Comparison of ENCODE assay signal across 17 cellular contexts in the genomic region with DNA sequence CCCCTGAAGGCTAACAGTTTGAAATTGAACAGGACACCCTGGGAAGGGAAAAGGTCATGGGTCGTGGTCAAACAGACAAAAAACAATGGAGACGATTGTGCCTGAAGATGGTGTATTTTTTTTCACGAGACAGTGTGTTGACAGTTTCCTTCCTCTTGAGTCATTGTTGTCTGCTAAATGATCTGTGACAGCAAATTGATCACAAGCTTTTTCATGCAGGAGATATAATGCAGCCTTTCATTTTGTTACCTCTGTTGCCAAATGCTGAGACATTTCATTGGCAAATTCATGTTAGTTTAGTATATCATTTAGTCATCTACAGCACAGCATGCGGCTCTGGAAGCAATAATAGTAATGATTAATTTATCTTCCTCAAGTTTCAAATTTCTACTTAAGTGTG.
DNase-seq lines count a peak whose midpoint lies in the region; ATAC-seq and TF ChIP-seq lines count a peak whose summit lies in the region.
"Had no signal": no experiment of that assay in that cellular context is flagged by ENCODE, and none has a peak within 500 bp of the region (broad histone marks: within the 10 kb centered on the region; RNA-seq: fewer than 3 reads in every experiment).

No MANE protein-coding gene starts in this region.

- TF ChIP-seq EP300 in Ishikawa (IDR thresholded peaks at IDR 0.05; ENCODE audit: borderline replicate concordance) = peak; percentile 52; the same call in 1 of the 2 replicates

- H3K27ac ChIP-seq in epithelial cell of prostate = no peak overlapping the region
- H3K27ac ChIP-seq: heart right ventricle, ovary had no signal

- ATAC-seq in GM19463 (IDR thresholded peaks at IDR 0.05; ENCODE audit: unreplicated experiment) = no peak
- ATAC-seq: heart right ventricle, mucosa of descending colon had no signal

- DNase-seq in COLO668 (lab: John Stamatoyannopoulos, UW; ENCODE audit: unreplicated experiment) (peak; percentile 54), NCI-H526 (lab: John Stamatoyannopoulos, UW) (peak; percentile 26 to 29), epithelial cell of prostate (ENCODE audit: low read depth, low spot score) (peak; percentile 14), cerebellar nuclear complex (lab: John Stamatoyannopoulos, UW) (no peak), DMS79 treated with DMSO at 0.1 percent for 48 hours (lab: John Stamatoyannopoulos, UW) (no peak), GF-D8 (lab: John Stamatoyannopoulos, UW) (no peak)
- DNase-seq: activated CD4-positive, alpha-beta T cell treated with anti-CD3 and anti-CD28 coated beads for 4 hours; activated T-cell treated with anti-CD3 and anti-CD28 coated beads, Interleukin-2, amount 50 U/mL, for 24 hours; DMS 273 treated with DMSO at 0.1 percent for 48 hours; heart right ventricle; kidney glomerular epithelial cell; mucosa of descending colon; NCI-H524; ovary; substantia nigra had no signal

- TF ChIP-seq RAD21 in Ishikawa (IDR thresholded peaks at IDR 0.05; ENCODE audit: low read depth) = no peak

TF ChIP-seq in Ishikawa, 13 proteins besides CTCF, POLR2A, EP300 and RAD21:
- TF ChIP-seq NFIC (IDR thresholded peaks at IDR 0.05) (peak; percentile 60), TCF12 (IDR thresholded peaks at IDR 0.05; ENCODE audit: low read depth) (peak; percentile 54; the same call in 1 of the 2 replicates), ZBTB7A (IDR thresholded peaks at IDR 0.05; ENCODE audit: low read depth) (no peak), EGR1 (IDR thresholded peaks at IDR 0.05) (no peak), CREB1 (IDR thresholded peaks at IDR 0.05; ENCODE audit: low read depth) (no peak), CEBPB (IDR thresholded peaks at IDR 0.05) (no peak), TEAD4 (IDR thresholded peaks at IDR 0.05) (peak; percentile 19; the same call in 1 of the 2 replicates), YY1 (IDR thresholded peaks at IDR 0.05; ENCODE audit: low read depth) (no peak)
- TF ChIP-seq, protein P1, sequence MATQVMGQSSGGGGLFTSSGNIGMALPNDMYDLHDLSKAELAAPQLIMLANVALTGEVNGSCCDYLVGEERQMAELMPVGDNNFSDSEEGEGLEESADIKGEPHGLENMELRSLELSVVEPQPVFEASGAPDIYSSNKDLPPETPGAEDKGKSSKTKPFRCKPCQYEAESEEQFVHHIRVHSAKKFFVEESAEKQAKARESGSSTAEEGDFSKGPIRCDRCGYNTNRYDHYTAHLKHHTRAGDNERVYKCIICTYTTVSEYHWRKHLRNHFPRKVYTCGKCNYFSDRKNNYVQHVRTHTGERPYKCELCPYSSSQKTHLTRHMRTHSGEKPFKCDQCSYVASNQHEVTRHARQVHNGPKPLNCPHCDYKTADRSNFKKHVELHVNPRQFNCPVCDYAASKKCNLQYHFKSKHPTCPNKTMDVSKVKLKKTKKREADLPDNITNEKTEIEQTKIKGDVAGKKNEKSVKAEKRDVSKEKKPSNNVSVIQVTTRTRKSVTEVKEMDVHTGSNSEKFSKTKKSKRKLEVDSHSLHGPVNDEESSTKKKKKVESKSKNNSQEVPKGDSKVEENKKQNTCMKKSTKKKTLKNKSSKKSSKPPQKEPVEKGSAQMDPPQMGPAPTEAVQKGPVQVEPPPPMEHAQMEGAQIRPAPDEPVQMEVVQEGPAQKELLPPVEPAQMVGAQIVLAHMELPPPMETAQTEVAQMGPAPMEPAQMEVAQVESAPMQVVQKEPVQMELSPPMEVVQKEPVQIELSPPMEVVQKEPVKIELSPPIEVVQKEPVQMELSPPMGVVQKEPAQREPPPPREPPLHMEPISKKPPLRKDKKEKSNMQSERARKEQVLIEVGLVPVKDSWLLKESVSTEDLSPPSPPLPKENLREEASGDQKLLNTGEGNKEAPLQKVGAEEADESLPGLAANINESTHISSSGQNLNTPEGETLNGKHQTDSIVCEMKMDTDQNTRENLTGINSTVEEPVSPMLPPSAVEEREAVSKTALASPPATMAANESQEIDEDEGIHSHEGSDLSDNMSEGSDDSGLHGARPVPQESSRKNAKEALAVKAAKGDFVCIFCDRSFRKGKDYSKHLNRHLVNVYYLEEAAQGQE (IDR thresholded peaks at IDR 0.05; ENCODE audit: low read depth) = no peak
- TF ChIP-seq, protein P2, sequence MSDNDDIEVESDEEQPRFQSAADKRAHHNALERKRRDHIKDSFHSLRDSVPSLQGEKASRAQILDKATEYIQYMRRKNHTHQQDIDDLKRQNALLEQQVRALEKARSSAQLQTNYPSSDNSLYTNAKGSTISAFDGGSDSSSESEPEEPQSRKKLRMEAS (IDR thresholded peaks at IDR 0.05) = no peak
TF ChIP-seq in Ishikawa: peak in this region for 3.

Comparison
In these comparisons a context has a peak if more than half of its experiments do, and no peak if none do; other contexts are left out.
1. DNase-seq: peak in COLO668 (single experiment), NCI-H526 (2 of 2) and epithelial cell of prostate (single experiment); none in cerebellar nuclear complex (0 of 2), DMS79 treated with DMSO at 0.1 percent for 48 hours (single experiment) and GF-D8 (single experiment).